In the genomic region with DNA sequence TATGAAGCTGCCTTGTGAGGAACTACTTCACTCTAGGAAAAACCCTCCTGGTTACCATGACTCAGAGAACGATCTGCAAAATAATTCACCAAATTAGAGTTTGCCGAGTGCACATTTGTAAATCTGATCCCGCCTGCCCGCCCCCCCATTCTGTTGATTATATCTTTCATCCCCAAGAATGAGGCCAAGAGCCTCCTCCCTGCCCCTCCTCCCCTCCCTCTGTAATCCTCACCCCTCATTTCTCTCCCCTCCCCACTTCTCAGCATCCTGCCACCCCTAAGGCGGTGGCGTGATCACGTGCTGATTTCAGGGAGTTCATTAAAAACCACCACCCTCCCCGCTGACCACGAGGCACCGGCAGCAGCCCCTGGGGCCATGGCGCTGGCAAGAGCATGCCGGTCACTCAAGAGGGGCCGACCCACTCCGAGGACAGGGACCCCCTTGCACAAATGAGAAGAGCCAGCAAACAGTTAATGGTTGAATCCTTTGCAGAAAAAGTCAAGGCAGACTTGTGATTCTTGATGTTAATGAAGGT, we compare ENCODE assay signal across 20 cellular contexts.
"Had no signal": no experiment of that assay in that cellular context is flagged by ENCODE, and none has a peak within 500 bp of the region (broad histone marks: within the 10 kb centered on the region; RNA-seq: fewer than 3 reads in every experiment).

No MANE protein-coding gene starts in this region.

- H3K9me3 Mint-ChIP-seq: immature natural killer cell; natural killer cell treated with Interleukin-12 subunit alpha and Interleukin-12 subunit beta and Interleukin-15 and Interleukin-18, amount 100 ng/mL, for 72 hours had no signal

- H3K4me1 Mint-ChIP-seq: immature natural killer cell, naive B cell had no signal

- ATAC-seq: left ventricle myocardium superior; lower lobe of right lung; natural killer cell treated with Interleukin-12 subunit alpha and Interleukin-12 subunit beta and Interleukin-15 and Interleukin-18, amount 100 ng/mL, for 72 hours; right lobe of liver had no signal

- H3K27ac Mint-ChIP-seq: immature natural killer cell; natural killer cell treated with Interleukin-12 subunit alpha and Interleukin-12 subunit beta and Interleukin-15 and Interleukin-18, amount 100 ng/mL, for 72 hours; progenitor cell of endocrine pancreas had no signal

- H3K27me3 Mint-ChIP-seq: progenitor cell of endocrine pancreas had no signal

- H3K36me3 Mint-ChIP-seq: immature natural killer cell; naive B cell; natural killer cell treated with Interleukin-12 subunit alpha and Interleukin-12 subunit beta and Interleukin-15 and Interleukin-18, amount 100 ng/mL, for 72 hours had no signal

- DNase-seq: colonic mucosa; dermis blood vessel endothelial cell; effector memory CD4-positive, alpha-beta T cell; erythroblast; esophagus squamous epithelium; hypothalamus; immature natural killer cell; left ventricle myocardium superior; lower lobe of right lung; naive B cell; right lobe of liver; small intestine; stimulated activated CD4-positive, alpha-beta T cell treated with anti-CD3 and anti-CD28 coated beads, Interleukin-15, amount 100 ng/mL, for 24 hours; stimulated activated CD4-positive, alpha-beta T cell treated with anti-CD3 and anti-CD28 coated beads, Interleukin-2, amount 100 ng/mL, for 48 hours; stimulated activated naive CD4-positive, alpha-beta T cell treated with Interleukin-2 at 50 U/mL for 16 hours; stomach; thyroid gland had no signal

- H3K4me3 Mint-ChIP-seq: immature natural killer cell; naive B cell; natural killer cell treated with Interleukin-12 subunit alpha and Interleukin-12 subunit beta and Interleukin-15 and Interleukin-18, amount 100 ng/mL, for 72 hours; neural crest cell had no signal
